8 cellular contexts compared by ENCODE assay signal in genomic region chr12:80709811-80710726, GRCh38. TPM values are rescaled to one million over a fixed set of nuclear protein-coding genes. Genes with fewer than 3 reads are reported as not detected.
DNase-seq lines count a peak whose midpoint lies in the region; ATAC-seq, FAIRE-seq and TF ChIP-seq lines count a peak whose summit lies in the region.

No MANE protein-coding gene starts in this region.

- FAIRE-seq in GM19239 (lab: Jason Lieb, UNC): peak; percentile 57

- H3K36me3 Mint-ChIP-seq in effector memory CD8-positive, alpha-beta T cell (ENCODE audit: insufficient read depth): no peaks in the 10 kb centered on the region
- no peaks in the 10 kb centered on the region for H3K36me3 Mint-ChIP-seq in activated CD4-positive, alpha-beta memory T cell treated with anti-CD3 and anti-CD28 coated beads, Interleukin-2, amount 10 ng/mL, durations not matched to agents 7 days and 5 days (ENCODE audit: low read depth)
- H3K36me3 Mint-ChIP-seq in CD4-positive, alpha-beta T cell (ENCODE audit: low read depth): no peaks in the 10 kb centered on the region

- ATAC-seq in HG03139 (IDR thresholded peaks at IDR 0.05; ENCODE audit: unreplicated experiment) (peak; percentile 60), psoas muscle (peak in 3 of 4 donors; percentile 54 to 56 (median 55)), HG02970 (IDR thresholded peaks at IDR 0.05; ENCODE audit: low FRiP score, unreplicated experiment) (no peak)
- ATAC-seq in effector memory CD8-positive, alpha-beta T cell (replicated peaks): no peak
- ATAC-seq in CD4-positive, alpha-beta T cell (ENCODE audit: poor library complexity): no peak

- H3K36me3 ChIP-seq in psoas muscle (ENCODE audit: insufficient read depth in 1 of 2, low read depth in 1 of 2): peaks cover 0 to 11% of the 10 kb centered on the region in 2 donors

- intact Hi-C loops in psoas muscle (cut with DNase I): loop anchor here (5.0 kb wide), 2 partner anchors 52 to 83 kb away; no protein-coding TSS in a partner anchor
- intact Hi-C loops in CD4-positive, alpha-beta T cell (cut with DNase I, micrococcal nuclease): no loop called here

- H3K27ac Mint-ChIP-seq in effector memory CD8-positive, alpha-beta T cell: no peak overlapping the region
- H3K27ac Mint-ChIP-seq in activated CD4-positive, alpha-beta memory T cell treated with anti-CD3 and anti-CD28 coated beads, Interleukin-2, amount 10 ng/mL, durations not matched to agents 7 days and 5 days: no peak overlapping the region
- no peak overlapping the region for H3K27ac Mint-ChIP-seq in CD4-positive, alpha-beta T cell

- no peak overlapping the region for H3K4me3 Mint-ChIP-seq in effector memory CD8-positive, alpha-beta T cell
- no peak overlapping the region for H3K4me3 Mint-ChIP-seq in activated CD4-positive, alpha-beta memory T cell treated with anti-CD3 and anti-CD28 coated beads, Interleukin-2, amount 10 ng/mL, durations not matched to agents 7 days and 5 days
- no peak overlapping the region for H3K4me3 Mint-ChIP-seq in CD4-positive, alpha-beta T cell

- in situ Hi-C loops in astrocyte of the spinal cord (cut with HindIII; ENCODE audit: low sequenced_read_pairs): no loop called here

- H3K27me3 Mint-ChIP-seq in effector memory CD8-positive, alpha-beta T cell: peaks cover 0 to 26% of the 10 kb centered on the region in 2 donors
- H3K27me3 Mint-ChIP-seq in activated CD4-positive, alpha-beta memory T cell treated with anti-CD3 and anti-CD28 coated beads, Interleukin-2, amount 10 ng/mL, durations not matched to agents 7 days and 5 days: peaks cover 37% of the 10 kb centered on the region
- H3K27me3 Mint-ChIP-seq in CD4-positive, alpha-beta T cell: peaks cover 82% of the 10 kb centered on the region

- TF ChIP-seq CTCF in astrocyte of the spinal cord (IDR thresholded peaks at IDR 0.05; ENCODE audit: low read depth, low read length) (peak; percentile 35), psoas muscle (IDR thresholded peaks at IDR 0.05) (peak; percentile 78)
- TF ChIP-seq CTCF in CD4-positive, alpha-beta T cell (IDR thresholded peaks at IDR 0.05): no peak

- DNase-seq in GM19239 (ENCODE audit: insufficient read length, low spot score) (no peak), astrocyte of the spinal cord (ENCODE audit: low read depth, low spot score) (no peak), psoas muscle (peak in 1 of 2 donors; percentile 40)
- DNase-seq in effector memory CD8-positive, alpha-beta T cell: no peak
- DNase-seq in activated CD4-positive, alpha-beta memory T cell treated with anti-CD3 and anti-CD28 coated beads, Interleukin-2, amount 10 ng/mL, durations not matched to agents 7 days and 5 days: no peak
- DNase-seq in CD4-positive, alpha-beta T cell: no peak

- WGBS in psoas muscle, 3 donors: 25 to 41% (median 29%) methylated on average over 20 of the region's 20 CpGs

- no peak overlapping the region for H3K4me3 ChIP-seq in astrocyte of the spinal cord (ENCODE audit: low read depth, low read length)
- H3K4me3 ChIP-seq in psoas muscle: peak overlapping the region; percentile 76

- POLR2A ChIA-PET in activated CD4-positive, alpha-beta memory T cell treated with anti-CD3 and anti-CD28 coated beads, Interleukin-2, amount 10 ng/mL, durations not matched to agents 7 days and 5 days (lab: Charles Lee): no interaction called here
- POLR2A ChIA-PET in CD4-positive, alpha-beta T cell (lab: Charles Lee): no interaction called here

- CTCF ChIA-PET in activated CD4-positive, alpha-beta memory T cell treated with anti-CD3 and anti-CD28 coated beads, Interleukin-2, amount 10 ng/mL, durations not matched to agents 7 days and 5 days (lab: Charles Lee): no interaction called here
- CTCF ChIA-PET in CD4-positive, alpha-beta T cell (lab: Charles Lee): no interaction called here

- peaks cover 15% of the 10 kb centered on the region for H3K4me1 ChIP-seq in psoas muscle

- H3K27me3 ChIP-seq in psoas muscle (ENCODE audit: insufficient read depth in 3 of 3, low read length in 2 of 3): no peaks in the 10 kb centered on the region
- peaks cover 25% of the 10 kb centered on the region for H3K27me3 ChIP-seq in CD4-positive, alpha-beta T cell (ENCODE audit: control insufficient read depth, insufficient read depth, low read length)

- H3K4me1 Mint-ChIP-seq in effector memory CD8-positive, alpha-beta T cell (ENCODE audit: low read depth in 2 of 2): no peaks in the 10 kb centered on the region
- peaks cover 2% of the 10 kb centered on the region for H3K4me1 Mint-ChIP-seq in activated CD4-positive, alpha-beta memory T cell treated with anti-CD3 and anti-CD28 coated beads, Interleukin-2, amount 10 ng/mL, durations not matched to agents 7 days and 5 days
- no peaks in the 10 kb centered on the region for H3K4me1 Mint-ChIP-seq in CD4-positive, alpha-beta T cell (ENCODE audit: low read depth)

- peak overlapping the region; percentile 93 for H3K27ac ChIP-seq in psoas muscle
- no peak overlapping the region for H3K27ac ChIP-seq in CD4-positive, alpha-beta T cell (ENCODE audit: low read depth, low read length)

- peaks cover 7% of the 10 kb centered on the region in 2 donors for H3K9me3 Mint-ChIP-seq in effector memory CD8-positive, alpha-beta T cell
- H3K9me3 Mint-ChIP-seq in activated CD4-positive, alpha-beta memory T cell treated with anti-CD3 and anti-CD28 coated beads, Interleukin-2, amount 10 ng/mL, durations not matched to agents 7 days and 5 days: no peaks in the 10 kb centered on the region
- no peaks in the 10 kb centered on the region for H3K9me3 Mint-ChIP-seq in CD4-positive, alpha-beta T cell

- no peaks in the 10 kb centered on the region for H3K9me3 ChIP-seq in psoas muscle
- no peaks in the 10 kb centered on the region for H3K9me3 ChIP-seq in CD4-positive, alpha-beta T cell (ENCODE audit: control insufficient read depth, low read length)

RNA-seq across cellular contexts. Expression of gene MYF6, which starts 2.6 kb away (rescaled TPM):
- 100 to 1,000 TPM; 300 to 480 (median 372) TPM for total RNA-seq in psoas muscle
- 1,000 to 10,000 TPM in 2 of 3 donors, 10 to 100 TPM in 1; 66.7 to 1,359 (median 1,026) TPM for polyA plus RNA-seq in psoas muscle
- not detected for total RNA-seq in activated CD4-positive, alpha-beta memory T cell treated with anti-CD3 and anti-CD28 coated beads, Interleukin-2, amount 10 ng/mL, durations not matched to agents 7 days and 5 days
- not detected for total RNA-seq in CD4-positive, alpha-beta T cell

RNA-seq across cellular contexts. Expression of gene MYF5, which starts 6.6 kb away (rescaled TPM):
- 1 to 10 TPM; 2.3 to 4.7 (median 3.5) TPM for total RNA-seq in psoas muscle
- polyA plus RNA-seq in psoas muscle: 1 to 10 TPM; 1.3 to 3.7 (median 3.0) TPM
- total RNA-seq in activated CD4-positive, alpha-beta memory T cell treated with anti-CD3 and anti-CD28 coated beads, Interleukin-2, amount 10 ng/mL, durations not matched to agents 7 days and 5 days: not detected
- total RNA-seq in CD4-positive, alpha-beta T cell: not detected

Comparison
In these comparisons a context has a peak if more than half of its experiments do, and no peak if none do; other contexts are left out.
1. ATAC-seq: peak in HG03139 (single experiment) and psoas muscle (3 of 4); none in effector memory CD8-positive, alpha-beta T cell (single experiment), CD4-positive, alpha-beta T cell (single experiment) and HG02970 (single experiment).
2. RNA of gene MYF6, which starts 2.6 kb away (total RNA-seq): 300 to 480 TPM in psoas muscle; not detected in activated CD4-positive, alpha-beta memory T cell treated with anti-CD3 and anti-CD28 coated beads, Interleukin-2, amount 10 ng/mL, durations not matched to agents 7 days and 5 days and not detected in CD4-positive, alpha-beta T cell; every median in the first group is over 100 times any median in the second.
3. intact Hi-C loops: an anchor here in psoas muscle (5.0 kb wide); none called in CD4-positive, alpha-beta T cell.